In genomic region chr1:155996166-155996565, GRCh38 we compare ENCODE assay signal across 22 cellular contexts. TPM values are rescaled to one million over a fixed set of nuclear protein-coding genes. Genes with fewer than 3 reads are reported as not detected.
A peak's percentile ranks its signal among the peaks of the same experiment; 100 is the strongest.
DNase-seq lines count a peak whose midpoint lies in the region; ATAC-seq and TF ChIP-seq lines count a peak whose summit lies in the region.
"Had no signal": no experiment of that assay in that cellular context is flagged by ENCODE, and none has a peak within 500 bp of the region (broad histone marks: within the 10 kb centered on the region; RNA-seq: fewer than 3 reads in every experiment).

No MANE protein-coding gene starts in this region.

- no peak overlapping the region for H3K4me3 ChIP-seq in SK-N-SH (ENCODE audit: low read depth in 2 of 2, low read length in 1 of 2)
- H3K4me3 ChIP-seq in mesendoderm (ENCODE audit: low read length) = no peak overlapping the region
- H3K4me3 ChIP-seq: Peyer's patch, SJCRH30 had no signal

- no peak overlapping the region for H3K18ac ChIP-seq in mesendoderm (ENCODE audit: low read length)

- H3K4me3 Mint-ChIP-seq in stimulated activated effector memory CD8-positive, alpha-beta T cell treated with anti-CD3 and anti-CD28 coated beads, Interleukin-12 subunit alpha, Interleukin-12 subunit beta, amount 100 ng/mL, for 72 hours = no peak overlapping the region
- no peak overlapping the region for H3K4me3 Mint-ChIP-seq in activated naive CD8-positive, alpha-beta T cell treated with anti-CD3 and anti-CD28 coated beads, Interleukin-2, amount 50 U/mL, for 24 hours
- H3K4me3 Mint-ChIP-seq in CD4-positive, alpha-beta T cell = no peak overlapping the region
- H3K4me3 Mint-ChIP-seq: CD14-positive monocyte had no signal

- DNase-seq in SK-N-SH (no peak), SK-MEL-5 (ENCODE audit: low read depth, low spot score) (peak; percentile 26), mesendoderm (peak; percentile 84)
- no peak for DNase-seq in stimulated activated effector memory CD8-positive, alpha-beta T cell treated with anti-CD3 and anti-CD28 coated beads, Interleukin-12 subunit alpha, Interleukin-12 subunit beta, amount 100 ng/mL, for 72 hours (ENCODE audit: low spot score in 2 of 2)
- DNase-seq in activated naive CD8-positive, alpha-beta T cell treated with anti-CD3 and anti-CD28 coated beads, Interleukin-2, amount 50 U/mL, for 24 hours = no peak
- no peak for DNase-seq in CD4-positive, alpha-beta T cell
- DNase-seq: COR-L47, DMS79 treated with DMSO at 0.1 percent for 48 hours, HCEC 1CT, KG1, NCI-H1092 treated with DMSO at 0.1 percent for 48 hours, NCI-H1436 treated with DMSO at 0.1 percent for 48 hours, NCI-H1930, NCI-H226, NCI-H510A treated with DMSO at 0.1 percent for 48 hours, NCI-H774, Peyer's patch, SJCRH30 had no signal

- TF ChIP-seq EP300 in SK-N-SH (IDR thresholded peaks at IDR 0.05; ENCODE audit: borderline replicate concordance in 1 of 2, low read depth in 1 of 2, low read length in 1 of 2) = no peak

- no peak overlapping the region for H2AK5ac ChIP-seq in mesendoderm (ENCODE audit: low read length)

- no peaks in the 10 kb centered on the region for H3K79me2 ChIP-seq in SK-N-SH (ENCODE audit: insufficient read depth)
- H3K79me2 ChIP-seq in mesendoderm (ENCODE audit: control insufficient read depth, insufficient read depth, low read length) = no peaks in the 10 kb centered on the region

- 45% methylated on average over 2 of the region's 2 CpGs for WGBS in SK-N-SH (ENCODE audit: low lambda C conversion rate)
- no CpG with 5 or more reads among the region's 2 CpGs for WGBS in mesendoderm (ENCODE audit: extremely low coverage, insufficient coverage, low lambda C conversion rate)

- H3K56ac ChIP-seq in mesendoderm (ENCODE audit: low read length) = peak overlapping the region; percentile 35

- no peak overlapping the region for H3K9ac ChIP-seq in SK-N-SH
- H3K9ac ChIP-seq in mesendoderm (ENCODE audit: low read length) = no peak overlapping the region

- no peak overlapping the region for H2BK5ac ChIP-seq in mesendoderm (ENCODE audit: low read length)

- no peaks in the 10 kb centered on the region for H4K20me1 ChIP-seq in SK-N-SH (ENCODE audit: insufficient read depth)

- H3K79me1 ChIP-seq in mesendoderm (ENCODE audit: low read length) = no peaks in the 10 kb centered on the region

- peak overlapping the region; percentile 15 for H3K27ac Mint-ChIP-seq in stimulated activated effector memory CD8-positive, alpha-beta T cell treated with anti-CD3 and anti-CD28 coated beads, Interleukin-12 subunit alpha, Interleukin-12 subunit beta, amount 100 ng/mL, for 72 hours
- H3K27ac Mint-ChIP-seq in activated naive CD8-positive, alpha-beta T cell treated with anti-CD3 and anti-CD28 coated beads, Interleukin-2, amount 50 U/mL, for 24 hours = no peak overlapping the region
- H3K27ac Mint-ChIP-seq in CD4-positive, alpha-beta T cell = no peak overlapping the region

- no peaks in the 10 kb centered on the region for H3K27me3 Mint-ChIP-seq in activated naive CD8-positive, alpha-beta T cell treated with anti-CD3 and anti-CD28 coated beads, Interleukin-2, amount 50 U/mL, for 24 hours
- no peaks in the 10 kb centered on the region for H3K27me3 Mint-ChIP-seq in CD4-positive, alpha-beta T cell

- H3K27ac ChIP-seq in SK-N-SH (ENCODE audit: low read depth in 2 of 2, low read length in 1 of 2) = no peak overlapping the region
- H3K27ac ChIP-seq in mesendoderm (ENCODE audit: low read depth, low read length) = peak overlapping the region; percentile 11
- H3K27ac ChIP-seq in CD4-positive, alpha-beta T cell (ENCODE audit: low read depth, low read length) = no peak overlapping the region
- H3K27ac ChIP-seq: Peyer's patch, SJCRH30 had no signal

- H2AFZ ChIP-seq in SK-N-SH (ENCODE audit: low read depth) = peak overlapping the region; percentile 5; the same call in 1 of the 2 replicates

- no peaks in the 10 kb centered on the region for H3F3A ChIP-seq in SK-N-SH (replicated peaks; ENCODE audit: insufficient read depth)

- intact Hi-C loops in CD4-positive, alpha-beta T cell (cut with DNase I, micrococcal nuclease) = no loop called here

- no peak overlapping the region for H3K4me2 ChIP-seq in SK-N-SH
- no peak overlapping the region for H3K4me2 ChIP-seq in mesendoderm (ENCODE audit: low read length)

- no peak overlapping the region for H2BK15ac ChIP-seq in mesendoderm (replicated peaks; ENCODE audit: low read depth)

- H3K9me3 ChIP-seq in SK-N-SH = no peaks in the 10 kb centered on the region
- H3K9me3 ChIP-seq in CD4-positive, alpha-beta T cell (ENCODE audit: control insufficient read depth, low read length) = no peaks in the 10 kb centered on the region
- H3K9me3 ChIP-seq: Peyer's patch, SJCRH30 had no signal

- CTCF ChIA-PET in SK-N-SH (lab: Yijun Ruan, JAX) = interaction anchor here (1.1 to 2.8 kb wide), 6 partner anchors 12 to 746 kb away, joined by 3 to 9 read pairs (median 4); partner anchors contain the start of gene ARHGEF2
- CTCF ChIA-PET in CD4-positive, alpha-beta T cell (lab: Charles Lee) = interaction anchor here (1.5 kb wide), 1 partner anchor 58 kb away, joined by 5 read pairs; no protein-coding TSS in a partner anchor

- peaks cover 4% of the 10 kb centered on the region for H3K4me1 Mint-ChIP-seq in stimulated activated effector memory CD8-positive, alpha-beta T cell treated with anti-CD3 and anti-CD28 coated beads, Interleukin-12 subunit alpha, Interleukin-12 subunit beta, amount 100 ng/mL, for 72 hours
- peaks cover 1% of the 10 kb centered on the region for H3K4me1 Mint-ChIP-seq in activated naive CD8-positive, alpha-beta T cell treated with anti-CD3 and anti-CD28 coated beads, Interleukin-2, amount 50 U/mL, for 24 hours
- no peaks in the 10 kb centered on the region for H3K4me1 Mint-ChIP-seq in CD4-positive, alpha-beta T cell (ENCODE audit: low read depth)

- POLR2A ChIA-PET in SK-N-SH (lab: Yijun Ruan, JAX) = interaction anchor here (0.6 to 0.8 kb wide), 2 partner anchors 51 to 177 kb away, joined by 4 read pairs; no protein-coding TSS in a partner anchor
- POLR2A ChIA-PET in CD4-positive, alpha-beta T cell (lab: Charles Lee) = no interaction called here

- H3K36me3 ChIP-seq in SK-N-SH (replicated peaks in 1 of 2; ENCODE audit: control insufficient read depth in 1 of 2, insufficient read depth in 2 of 2, low read length in 1 of 2) (no peaks in the 10 kb centered on the region), mesendoderm (ENCODE audit: control insufficient read depth, insufficient read depth, low read length) (no peaks in the 10 kb centered on the region)
- H3K36me3 ChIP-seq: Peyer's patch, SJCRH30 had no signal

- H2BK120ac ChIP-seq in mesendoderm (ENCODE audit: low read depth, low read length) = no peak overlapping the region

- H4K5ac ChIP-seq in mesendoderm (ENCODE audit: low read length) = no peak overlapping the region

- no peak overlapping the region for H4K8ac ChIP-seq in mesendoderm (ENCODE audit: low read depth, low read length)

- TF ChIP-seq CTCF in SK-N-SH (IDR thresholded peaks at IDR 0.05) = no peak
- no peak for TF ChIP-seq CTCF in CD4-positive, alpha-beta T cell (IDR thresholded peaks at IDR 0.05)

- ATAC-seq in SK-N-SH treated with all-trans-retinoic acid at 6 μM for 48 hours = no peak; the same call in 2 of the 3 replicates
- ATAC-seq in stimulated activated effector memory CD8-positive, alpha-beta T cell treated with anti-CD3 and anti-CD28 coated beads, Interleukin-12 subunit alpha, Interleukin-12 subunit beta, amount 100 ng/mL, for 72 hours = no peak
- ATAC-seq in activated naive CD8-positive, alpha-beta T cell treated with anti-CD3 and anti-CD28 coated beads, Interleukin-2, amount 50 U/mL, for 24 hours = no peak
- no peak for ATAC-seq in CD4-positive, alpha-beta T cell (ENCODE audit: poor library complexity)

- no peaks in the 10 kb centered on the region for H3K27me3 ChIP-seq in SK-N-SH (ENCODE audit: insufficient read depth)
- peaks cover 2% of the 10 kb centered on the region for H3K27me3 ChIP-seq in mesendoderm (ENCODE audit: insufficient read depth, low read length, poor library complexity)
- H3K27me3 ChIP-seq in CD4-positive, alpha-beta T cell (ENCODE audit: control insufficient read depth, insufficient read depth, low read length) = no peaks in the 10 kb centered on the region
- H3K27me3 ChIP-seq: Peyer's patch, SJCRH30 had no signal

- no peak overlapping the region for H3K23ac ChIP-seq in mesendoderm (ENCODE audit: low read length)

- H3K4me1 ChIP-seq in SK-N-SH (ENCODE audit: control insufficient read depth in 1 of 2, insufficient read depth in 2 of 2, low read depth in 1 of 2, low read length in 1 of 2) (peaks cover 0 to 2% of the 10 kb centered on the region in 2 experiments; a peak in 1 of 4 replicates), mesendoderm (ENCODE audit: control insufficient read depth, low read depth, low read length) (peaks cover 2% of the 10 kb centered on the region)

- no peaks in the 10 kb centered on the region for H3K9me3 Mint-ChIP-seq in stimulated activated effector memory CD8-positive, alpha-beta T cell treated with anti-CD3 and anti-CD28 coated beads, Interleukin-12 subunit alpha, Interleukin-12 subunit beta, amount 100 ng/mL, for 72 hours
- no peaks in the 10 kb centered on the region for H3K9me3 Mint-ChIP-seq in activated naive CD8-positive, alpha-beta T cell treated with anti-CD3 and anti-CD28 coated beads, Interleukin-2, amount 50 U/mL, for 24 hours
- H3K9me3 Mint-ChIP-seq in CD4-positive, alpha-beta T cell = no peaks in the 10 kb centered on the region
- H3K9me3 Mint-ChIP-seq: CD14-positive monocyte had no signal

- H3K36me3 Mint-ChIP-seq in stimulated activated effector memory CD8-positive, alpha-beta T cell treated with anti-CD3 and anti-CD28 coated beads, Interleukin-12 subunit alpha, Interleukin-12 subunit beta, amount 100 ng/mL, for 72 hours = no peaks in the 10 kb centered on the region
- H3K36me3 Mint-ChIP-seq in activated naive CD8-positive, alpha-beta T cell treated with anti-CD3 and anti-CD28 coated beads, Interleukin-2, amount 50 U/mL, for 24 hours (ENCODE audit: low read depth) = no peaks in the 10 kb centered on the region
- H3K36me3 Mint-ChIP-seq in CD4-positive, alpha-beta T cell (ENCODE audit: low read depth) = no peaks in the 10 kb centered on the region

- in situ Hi-C loops in SK-MEL-5 (cut with HindIII; ENCODE audit: low pct_unique_long_range_greater_than_20kb, low sequenced_read_pairs) = no loop called here

- H3K9me2 ChIP-seq in SK-N-SH = no peaks in the 10 kb centered on the region

- H3K4ac ChIP-seq in mesendoderm (ENCODE audit: low read depth, low read length) = no peak overlapping the region

- no peak for TF ChIP-seq RAD21 in SK-N-SH (IDR thresholded peaks at IDR 0.05; ENCODE audit: low read length)

RNA-seq across cellular contexts. Expression of gene ARHGEF2, which starts 17.8 kb away (rescaled TPM):
- 32.4 and 50.8 TPM in 2 replicates for polyA plus RNA-seq in SK-N-SH (2012; rRNA removed)
- polyA plus RNA-seq in SK-N-SH (2012; cell fraction: cytosol; rRNA removed) = 36.5 and 37.6 TPM in 2 replicates
- 165 and 188 TPM in 2 replicates for polyA plus RNA-seq in SK-N-SH (2012; cell fraction: nucleus; rRNA removed)
- total RNA-seq in SK-MEL-5 (2014; rRNA removed; shearing (Covaris generic)) = 96.1 and 101 TPM in 2 replicates
- polyA plus RNA-seq in SK-MEL-5 (2015; cell fraction: cytosol; rRNA removed) = 198 and 222 TPM in 2 replicates
- 267 and 282 TPM in 2 replicates for polyA plus RNA-seq in SK-MEL-5 (2015; cell fraction: nucleus; rRNA removed)
- 28.6 TPM for polyA plus RNA-seq in mesendoderm (2013, experiment 1 of 2)
- 27.5 TPM for polyA plus RNA-seq in mesendoderm (2013, experiment 2 of 2)
- total RNA-seq in CD4-positive, alpha-beta T cell = 10 to 100 TPM; 54.8 to 62.4 TPM

RNA-seq across cellular contexts. Expression of gene SSR2, which starts 24.6 kb away (rescaled TPM):
- 1,136 and 1,763 TPM in 2 replicates for polyA plus RNA-seq in SK-N-SH (2012; rRNA removed)
- 1,047 and 1,419 TPM in 2 replicates for polyA plus RNA-seq in SK-N-SH (2012; cell fraction: cytosol; rRNA removed)
- polyA plus RNA-seq in SK-N-SH (2012; cell fraction: nucleus; rRNA removed) = 443 and 564 TPM in 2 replicates
- 350 and 401 TPM in 2 replicates for total RNA-seq in SK-MEL-5 (2014; rRNA removed; shearing (Covaris generic))
- polyA plus RNA-seq in SK-MEL-5 (2015; cell fraction: cytosol; rRNA removed) = 442 and 515 TPM in 2 replicates
- polyA plus RNA-seq in SK-MEL-5 (2015; cell fraction: nucleus; rRNA removed) = 76.0 and 86.6 TPM in 2 replicates
- polyA plus RNA-seq in mesendoderm (2013, experiment 1 of 2) = 289 TPM
- polyA plus RNA-seq in mesendoderm (2013, experiment 2 of 2) = 291 TPM
- 100 to 1,000 TPM; 223 to 225 TPM for total RNA-seq in CD4-positive, alpha-beta T cell

RNA-seq across cellular contexts. Expression of gene RXFP4, which starts 54.7 kb away (rescaled TPM):
- not detected in 2 replicates for polyA plus RNA-seq in SK-N-SH (2012; rRNA removed)
- polyA plus RNA-seq in SK-N-SH (2012; cell fraction: cytosol; rRNA removed) = not detected in 2 replicates
- polyA plus RNA-seq in SK-N-SH (2012; cell fraction: nucleus; rRNA removed) = not detected in 2 replicates
- total RNA-seq in SK-MEL-5 (2014; rRNA removed; shearing (Covaris generic)) = not detected in 2 replicates
- polyA plus RNA-seq in SK-MEL-5 (2015; cell fraction: cytosol; rRNA removed) = not detected in 2 replicates
- not detected in 2 replicates for polyA plus RNA-seq in SK-MEL-5 (2015; cell fraction: nucleus; rRNA removed)
- not detected for polyA plus RNA-seq in mesendoderm (2013, experiment 1 of 2)
- not detected for polyA plus RNA-seq in mesendoderm (2013, experiment 2 of 2)
- not detected for total RNA-seq in CD4-positive, alpha-beta T cell
- total RNA-seq: A172 had no signal
- polyA plus RNA-seq: AG04450, CD14-positive monocyte had no signal

RNA-seq across cellular contexts. Expression of gene UBQLN4, which starts 57.4 kb away (rescaled TPM):
- polyA plus RNA-seq in SK-N-SH (2012; rRNA removed) = 37.0 and 45.6 TPM in 2 replicates
- polyA plus RNA-seq in SK-N-SH (2012; cell fraction: cytosol; rRNA removed) = 24.8 and 32.5 TPM in 2 replicates
- polyA plus RNA-seq in SK-N-SH (2012; cell fraction: nucleus; rRNA removed) = 62.8 and 69.2 TPM in 2 replicates
- 22.7 and 23.3 TPM in 2 replicates for total RNA-seq in SK-MEL-5 (2014; rRNA removed; shearing (Covaris generic))
- polyA plus RNA-seq in SK-MEL-5 (2015; cell fraction: cytosol; rRNA removed) = 36.2 and 43.5 TPM in 2 replicates
- 56.4 and 56.5 TPM in 2 replicates for polyA plus RNA-seq in SK-MEL-5 (2015; cell fraction: nucleus; rRNA removed)
- 31.9 TPM for polyA plus RNA-seq in mesendoderm (2013, experiment 1 of 2)
- 31.5 TPM for polyA plus RNA-seq in mesendoderm (2013, experiment 2 of 2)
- 10 to 100 TPM; 10.6 to 11.9 TPM for total RNA-seq in CD4-positive, alpha-beta T cell

RNA-seq across cellular contexts. Expression of gene LAMTOR2, which starts 58.4 kb away (rescaled TPM):
- 184 and 230 TPM in 2 replicates for polyA plus RNA-seq in SK-N-SH (2012; rRNA removed)
- polyA plus RNA-seq in SK-N-SH (2012; cell fraction: cytosol; rRNA removed) = 164 and 185 TPM in 2 replicates
- 55.1 and 103 TPM in 2 replicates for polyA plus RNA-seq in SK-N-SH (2012; cell fraction: nucleus; rRNA removed)
- total RNA-seq in SK-MEL-5 (2014; rRNA removed; shearing (Covaris generic)) = 56.1 and 61.7 TPM in 2 replicates
- 80.4 and 108 TPM in 2 replicates for polyA plus RNA-seq in SK-MEL-5 (2015; cell fraction: cytosol; rRNA removed)
- 14.9 and 32.0 TPM in 2 replicates for polyA plus RNA-seq in SK-MEL-5 (2015; cell fraction: nucleus; rRNA removed)
- 58.6 TPM for polyA plus RNA-seq in mesendoderm (2013, experiment 1 of 2)
- 51.9 TPM for polyA plus RNA-seq in mesendoderm (2013, experiment 2 of 2)
- total RNA-seq in CD4-positive, alpha-beta T cell = 1 to 10 TPM; 7.0 to 8.7 TPM

Comparison
In these comparisons a context has a peak if more than half of its experiments do, and no peak if none do; other contexts are left out.
1. DNase-seq: peak in SK-MEL-5 (single experiment) and mesendoderm (single experiment); none in SK-N-SH (single experiment), stimulated activated effector memory CD8-positive, alpha-beta T cell treated with anti-CD3 and anti-CD28 coated beads, Interleukin-12 subunit alpha, Interleukin-12 subunit beta, amount 100 ng/mL, for 72 hours (0 of 2), activated naive CD8-positive, alpha-beta T cell treated with anti-CD3 and anti-CD28 coated beads, Interleukin-2, amount 50 U/mL, for 24 hours (single experiment) and CD4-positive, alpha-beta T cell (0 of 10).